In the genomic region with DNA sequence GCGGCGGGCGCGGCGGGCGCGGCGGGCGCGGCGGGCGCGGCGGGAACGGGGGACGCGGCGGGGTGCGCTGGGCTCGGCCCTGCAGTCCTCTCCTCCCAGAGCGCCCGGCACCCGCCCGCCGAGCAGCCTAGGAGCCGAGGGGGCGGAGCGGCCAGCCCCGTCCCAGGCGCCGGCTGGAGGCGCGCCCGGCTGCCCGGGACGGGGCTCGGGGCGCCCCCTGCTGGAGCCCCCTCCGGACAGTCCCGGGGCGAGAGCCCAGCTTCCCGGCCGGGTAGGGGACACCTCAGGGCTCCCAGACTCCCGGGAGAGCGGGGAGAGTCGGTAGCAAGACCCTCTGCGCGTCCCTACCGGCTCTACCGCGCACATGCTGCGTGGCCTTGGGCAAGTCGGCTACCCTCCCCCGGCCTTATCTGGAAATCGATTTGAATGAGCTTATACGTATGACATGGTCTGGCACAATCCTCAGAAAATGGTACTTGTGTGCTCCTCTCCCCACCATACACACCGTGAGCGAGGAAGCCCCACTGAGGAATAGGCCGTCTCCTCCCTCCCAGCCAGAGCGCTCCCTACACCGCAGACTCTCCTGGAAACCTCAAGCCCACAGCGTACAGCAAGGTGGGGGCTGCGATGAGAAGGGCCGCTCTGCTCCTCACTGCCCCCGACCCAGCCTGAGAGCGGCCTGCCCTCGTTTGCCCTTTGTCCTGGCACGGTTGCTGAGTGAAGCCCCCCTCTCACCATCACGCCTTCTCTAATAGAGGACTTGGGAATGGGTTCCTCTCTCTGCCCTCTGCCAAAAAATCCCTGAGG, we compare ENCODE assay signal across 8 cellular contexts.
A peak's percentile ranks its signal among the peaks of the same experiment; 100 is the strongest.
DNase-seq lines count a peak whose midpoint lies in the region; ATAC-seq and TF ChIP-seq lines count a peak whose summit lies in the region.

A gene (minus strand): TSS at position 139 of the 807 bp plus-strand sequence. CDS start 6,224 bp downstream, outside the sequence.

- TF ChIP-seq CTCF in choroid plexus epithelial cell (conservative IDR thresholded peaks at IDR 0.05; ENCODE audit: low read depth, low read length): peak; percentile 58

- peak within 1 kb of the TSS; percentile 59 for H3K4me3 ChIP-seq in choroid plexus epithelial cell (ENCODE audit: low read depth, low read length)

- peak; percentile 17 for DNase-seq in COR-L47 (lab: John Stamatoyannopoulos, UW)
- DNase-seq in NCI-H1930 (lab: John Stamatoyannopoulos, UW): peak; percentile 10 to 61
- DNase-seq in activated CD4-positive, alpha-beta T cell treated with anti-CD3 and anti-CD28 coated beads for 24 hours (ENCODE audit: low read depth in 2 of 2): peak; percentile 45 to 49
- DNase-seq in choroid plexus epithelial cell (ENCODE audit: low read depth): peak; percentile 58
- DNase-seq in kidney tubule cell (ENCODE audit: low spot score): peak; percentile 73
- DNase-seq in stimulated activated CD4-positive, alpha-beta T cell treated with anti-CD3 and anti-CD28 coated beads, Interleukin-1b, Interleukin-23, amount 100 ng/mL, for 1 hour (ENCODE audit: low read depth in 2 of 2): peak; percentile 46 to 49
- DNase-seq in DMS79 (lab: John Stamatoyannopoulos, UW): no peak

- ATAC-seq in GM21529 (IDR thresholded peaks at IDR 0.05; ENCODE audit: unreplicated experiment): peak; percentile 46
